In the genomic region with DNA sequence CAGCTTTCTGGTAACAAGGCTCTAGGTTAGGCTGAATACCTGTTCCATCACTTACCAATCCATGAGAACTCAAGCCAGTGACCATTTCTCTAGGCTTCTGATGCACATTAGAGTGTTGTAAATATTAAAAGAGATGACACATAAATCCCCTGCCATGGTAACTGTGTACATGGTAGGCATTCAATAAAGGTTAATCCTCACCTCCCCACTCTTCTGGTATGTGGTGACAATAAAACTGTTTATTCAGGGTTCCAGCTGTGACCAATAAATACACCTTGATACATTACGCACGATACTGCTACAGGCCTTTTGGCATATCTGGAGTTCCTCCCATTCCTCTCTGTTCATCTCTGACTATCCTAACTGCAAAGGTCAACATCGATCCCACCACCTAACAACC, we compare ENCODE assay signal across 14 cellular contexts.
DNase-seq lines count a peak whose midpoint lies in the region; ATAC-seq and TF ChIP-seq lines count a peak whose summit lies in the region.
"Had no signal": no experiment of that assay in that cellular context is flagged by ENCODE, and none has a peak within 500 bp of the region (broad histone marks: within the 10 kb centered on the region; RNA-seq: fewer than 3 reads in every experiment).

No MANE protein-coding gene starts in this region.

- H3K36me3 ChIP-seq in DND-41 (ENCODE audit: insufficient read depth, low read length) (peaks cover 68% of the 10 kb centered on the region), neutrophil (no peaks in the 10 kb centered on the region)
- H3K36me3 ChIP-seq: HAP-1, SJCRH30 had no signal

- H3K9me3 ChIP-seq in DND-41 (ENCODE audit: insufficient read depth, low read length, severe bottlenecking): no peaks in the 10 kb centered on the region
- no peaks in the 10 kb centered on the region for H3K9me3 ChIP-seq in neutrophil
- H3K9me3 ChIP-seq: HAP-1 had no signal

- H3K4me2 ChIP-seq in DND-41 (ENCODE audit: insufficient read depth, low read length): no peak overlapping the region

- peaks cover 95% of the 10 kb centered on the region for H4K20me1 ChIP-seq in DND-41 (ENCODE audit: insufficient read depth, low read length)

- no peak overlapping the region for H2AFZ ChIP-seq in DND-41 (ENCODE audit: low read depth, low read length)

- no peak overlapping the region for H3K4me3 ChIP-seq in DND-41 (ENCODE audit: low read depth in 1 of 2, low read length in 2 of 2)
- H3K4me3 ChIP-seq in neutrophil (ENCODE audit: low read depth in 1 of 2, low read length in 1 of 2): no peak overlapping the region
- H3K4me3 ChIP-seq: HAP-1, SJCRH30 had no signal

- peaks cover 35% of the 10 kb centered on the region for H3K4me1 ChIP-seq in DND-41 (ENCODE audit: insufficient read depth, low read length)
- H3K4me1 ChIP-seq in neutrophil (ENCODE audit: control insufficient read depth in 1 of 2, insufficient read depth in 1 of 2, low read depth in 1 of 2, low read length in 1 of 2): peaks cover 51 to 52% of the 10 kb centered on the region in 2 experiments
- H3K4me1 ChIP-seq: HAP-1 had no signal

- ATAC-seq in DND-41 (ENCODE audit: insufficient read depth, low read depth): no peak
- no peak for ATAC-seq in GM21390 (IDR thresholded peaks at IDR 0.05; ENCODE audit: unreplicated experiment)
- no peak for ATAC-seq in HG02884 (IDR thresholded peaks at IDR 0.05; ENCODE audit: unreplicated experiment)
- ATAC-seq in HG03196 (IDR thresholded peaks at IDR 0.05; ENCODE audit: unreplicated experiment): no peak
- ATAC-seq: T-helper 17 cell had no signal

- no peak overlapping the region for H3K9ac ChIP-seq in DND-41 (ENCODE audit: low read depth, low read length)

- no peak for DNase-seq in DND-41
- peak; percentile 15 for DNase-seq in M059J (ENCODE audit: low read depth)
- peak; percentile 77 for DNase-seq in SW480 (ENCODE audit: low spot score)
- DNase-seq: MV-4-11, NCI-H187 treated with DMSO at 0.1 percent for 48 hours, NCI-H226, NCI-H524, SJCRH30, T-helper 17 cell had no signal

- H3K27me3 ChIP-seq in DND-41 (ENCODE audit: insufficient read depth, low read length, poor library complexity) (no peaks in the 10 kb centered on the region), neutrophil (no peaks in the 10 kb centered on the region)
- H3K27me3 ChIP-seq: SJCRH30 had no signal

- TF ChIP-seq CTCF in DND-41 (IDR thresholded peaks at IDR 0.05; ENCODE audit: borderline replicate concordance, extremely low read depth, low read length, poor library complexity, severe bottlenecking) (no peak), neutrophil (IDR thresholded peaks at IDR 0.05) (no peak)

- H3K79me2 ChIP-seq in DND-41 (ENCODE audit: insufficient read depth, low read length): peaks cover 100% of the 10 kb centered on the region

- H3K27ac ChIP-seq in DND-41 (ENCODE audit: low read length): 0 out of 2 replicates have a peak overlapping the region, but pooled peaks have one; percentile 4
- peak overlapping the region; percentile 87 for H3K27ac ChIP-seq in neutrophil
- H3K27ac ChIP-seq: SJCRH30 had no signal
